In the genomic region with DNA sequence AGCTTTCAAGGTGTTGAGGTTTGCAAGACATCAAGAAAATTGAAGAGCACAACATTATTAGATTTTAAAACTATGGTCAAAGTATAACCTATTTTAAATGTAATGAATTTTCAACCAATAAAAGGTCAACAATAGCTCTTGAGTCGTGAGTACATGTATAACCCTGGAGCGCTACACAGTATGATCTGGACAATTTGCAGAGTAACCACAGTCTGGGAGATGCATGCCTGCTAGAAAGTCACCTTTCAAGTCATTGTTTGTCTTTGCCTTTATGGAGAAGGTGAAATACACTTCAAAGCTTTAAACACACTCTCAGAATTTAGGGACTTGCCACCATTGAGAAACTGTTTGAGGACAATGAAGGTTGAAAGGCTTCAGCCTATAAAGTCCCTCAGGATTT, we compare ENCODE assay signal across 23 cellular contexts.
DNase-seq lines count a peak whose midpoint lies in the region; ATAC-seq and TF ChIP-seq lines count a peak whose summit lies in the region.
"Had no signal": no experiment of that assay in that cellular context is flagged by ENCODE, and none has a peak within 500 bp of the region (broad histone marks: within the 10 kb centered on the region; RNA-seq: fewer than 3 reads in every experiment).

No MANE protein-coding gene starts in this region.

- CTCF ChIA-PET in PC-9 (lab: Charles Lee), result interaction anchor here (0.6 kb wide), 1 partner anchor 234 kb away, joined by 3 read pairs; no protein-coding TSS in a partner anchor

- ATAC-seq in GM21360 (IDR thresholded peaks at IDR 0.05; ENCODE audit: unreplicated experiment), result no peak
- no peak for ATAC-seq in GM18505 (IDR thresholded peaks at IDR 0.05; ENCODE audit: unreplicated experiment)
- ATAC-seq: Panc1 had no signal

- DNase-seq in NCI-H146 (lab: John Stamatoyannopoulos, UW) (peak; percentile 40), NCI-H146 treated with DMSO at 0.1 percent for 48 hours (lab: John Stamatoyannopoulos, UW; ENCODE audit: unreplicated experiment) (no peak), DMS79 (lab: John Stamatoyannopoulos, UW) (peak; percentile 23), PC-9 (no peak), neuronal stem cell (ENCODE audit: low spot score) (no peak)
- DNase-seq: AML-193; C1 segment of cervical spinal cord; CD8-positive, alpha-beta memory T cell; H9; IMR-90; NCI-H1105 treated with DMSO at 0.1 percent for 48 hours; NCI-H1930; NCI-H2171; NCI-H446; NCI-H774; NK-92 treated with Interleukin-12 subunit alpha and Interleukin-12 subunit beta, amount 100 ng/mL, for 24 hours; SIG-M5; SK-N-SH; T-helper 2 cell had no signal

- TF ChIP-seq CTCF in PC-9 (conservative IDR thresholded peaks at IDR 0.05), result no peak

- H3K27me3 ChIP-seq in PC-9 (ENCODE audit: insufficient read depth, low read depth) (no peaks in the 10 kb centered on the region), neuronal stem cell (ENCODE audit: control insufficient read depth in 3 of 3, insufficient read depth in 3 of 3, low read depth in 1 of 3, low read length in 3 of 3) (no peaks in the 10 kb centered on the region)

- no peaks in the 10 kb centered on the region for H3F3A ChIP-seq in PC-9 (ENCODE audit: insufficient read depth, low read depth)

- H3K79me1 ChIP-seq in neuronal stem cell (ENCODE audit: low read depth, low read length), result no peaks in the 10 kb centered on the region

- no peak overlapping the region for H3K14ac ChIP-seq in neuronal stem cell (ENCODE audit: low read length)

- no peaks in the 10 kb centered on the region for H3K36me3 ChIP-seq in PC-9 (ENCODE audit: low read depth)
- no peaks in the 10 kb centered on the region for H3K36me3 ChIP-seq in neuronal stem cell (replicated peaks in 1 of 2; ENCODE audit: control insufficient read depth in 2 of 2, insufficient read depth in 2 of 2, low read length in 2 of 2)

- no peak overlapping the region for H2BK15ac ChIP-seq in neuronal stem cell (ENCODE audit: low read length)

- H4K20me1 ChIP-seq in PC-9 (ENCODE audit: insufficient read depth), result no peaks in the 10 kb centered on the region

- H4K8ac ChIP-seq in neuronal stem cell (ENCODE audit: low read depth, low read length), result no peak overlapping the region

- H3K9me3 ChIP-seq in PC-9 (ENCODE audit: insufficient read depth, low read depth) (no peaks in the 10 kb centered on the region), neuronal stem cell (replicated peaks in 1 of 2; ENCODE audit: control insufficient read depth in 2 of 2, insufficient read depth in 1 of 2, low read depth in 1 of 2, low read length in 2 of 2) (peaks cover 0 to 6% of the 10 kb centered on the region in 2 donors)
- H3K9me3 ChIP-seq: SK-N-SH had no signal

- no peak overlapping the region for H3K9ac ChIP-seq in neuronal stem cell (ENCODE audit: low read depth, low read length, poor library complexity)
- H3K9ac ChIP-seq: KMS-11, SK-N-SH had no signal

- no peak overlapping the region for H2BK120ac ChIP-seq in neuronal stem cell (ENCODE audit: low read depth, low read length)

- 0 out of 2 replicates have a peak overlapping the region, but pooled peaks have one; percentile 7 for H2AFZ ChIP-seq in PC-9
- H2AFZ ChIP-seq in neuronal stem cell (ENCODE audit: low read length), result no peak overlapping the region

- H3K79me2 ChIP-seq in PC-9 (ENCODE audit: low read depth), result no peaks in the 10 kb centered on the region

- no peaks in the 10 kb centered on the region for H3K9me2 ChIP-seq in PC-9 (ENCODE audit: insufficient read depth)
- H3K9me2 ChIP-seq: SK-N-SH had no signal

- H3K4me2 ChIP-seq in PC-9 (no peak overlapping the region), neuronal stem cell (ENCODE audit: insufficient read depth, low read length, poor library complexity, severe bottlenecking) (no peak overlapping the region)
- H3K4me2 ChIP-seq: KMS-11, SK-N-SH had no signal

- H3K4me1 ChIP-seq in PC-9 (replicated peaks; ENCODE audit: insufficient read depth), result no peaks in the 10 kb centered on the region
- H3K4me1 ChIP-seq in neuronal stem cell (ENCODE audit: control insufficient read depth in 2 of 2, insufficient read depth in 1 of 2, low read depth in 1 of 2, low read length in 2 of 2), result peaks cover 0 to 7% of the 10 kb centered on the region in 2 donors

- no peak overlapping the region for H3K4ac ChIP-seq in neuronal stem cell (ENCODE audit: low read length)

- H2BK12ac ChIP-seq in neuronal stem cell (ENCODE audit: low read length), result no peak overlapping the region

- H3K23ac ChIP-seq in neuronal stem cell (ENCODE audit: low read depth, low read length, poor library complexity), result no peak overlapping the region

- no TSS peak for BruUV-seq in PC-9 (replicated peaks; lab: Mats Ljungman, UMichigan)

- no peak for TF ChIP-seq POLR2A in GM18505 (IDR thresholded peaks at IDR 0.05; ENCODE audit: borderline replicate concordance, extremely low read depth, insufficient read depth, insufficient read length)

- H3K4me3 ChIP-seq in PC-9 (no peak overlapping the region), neuronal stem cell (ENCODE audit: low read length in 2 of 2) (no peak overlapping the region)

- POLR2A ChIA-PET in PC-9 (lab: Charles Lee; ENCODE audit: unreplicated experiment), result no interaction called here

- no peak overlapping the region for H4K91ac ChIP-seq in neuronal stem cell (ENCODE audit: low read depth, low read length, poor library complexity)

- H2AK5ac ChIP-seq in neuronal stem cell (ENCODE audit: low read depth, low read length), result no peak overlapping the region

- WGBS in neuronal stem cell (ENCODE audit: extremely low coverage in 2 of 2, insufficient read length in 2 of 2, insufficient replicate concordance in 1 of 2), 2 donors, result no CpG with 5 or more reads among the region's 2 CpGs

- no peak overlapping the region for H2BK5ac ChIP-seq in neuronal stem cell (ENCODE audit: low read length)

- H3K27ac ChIP-seq in PC-9, result no peak overlapping the region
- H3K27ac ChIP-seq in neuronal stem cell (replicated peaks; ENCODE audit: low read length), result peak overlapping the region; percentile 70
- H3K27ac ChIP-seq: KMS-11 had no signal

- intact Hi-C loops in PC-9 (cut with micrococcal nuclease; ENCODE audit: unreplicated experiment), result no loop called here

- no peak overlapping the region for H3K18ac ChIP-seq in neuronal stem cell (ENCODE audit: low read length)

Comparison
In these comparisons a context has a peak if more than half of its experiments do, and no peak if none do; other contexts are left out.
1. DNase-seq: peak in NCI-H146 (single experiment) and DMS79 (single experiment); none in NCI-H146 treated with DMSO at 0.1 percent for 48 hours (single experiment), PC-9 (0 of 2) and neuronal stem cell (single experiment).